12 cellular contexts compared by ENCODE assay signal in genomic region chr14:102182190-102182589, GRCh38. TPM values are rescaled to one million over a fixed set of nuclear protein-coding genes. Genes with fewer than 3 reads are reported as not detected.
A peak's percentile ranks its signal among the peaks of the same experiment; 100 is the strongest.
DNase-seq lines count a peak whose midpoint lies in the region; ATAC-seq and TF ChIP-seq lines count a peak whose summit lies in the region.
"Had no signal": no experiment of that assay in that cellular context is flagged by ENCODE, and none has a peak within 500 bp of the region (broad histone marks: within the 10 kb centered on the region; RNA-seq: fewer than 3 reads in every experiment).

No MANE protein-coding gene starts in this region.

- H3K27me3 ChIP-seq in adipocyte (replicated peaks; ENCODE audit: control insufficient read depth, insufficient read depth, low read length), result no peaks in the 10 kb centered on the region
- H3K27me3 ChIP-seq: testis had no signal

- TF ChIP-seq CTCF in OCI-LY7 (conservative IDR thresholded peaks at IDR 0.05; ENCODE audit: low read length), result no peak

- no peak overlapping the region for H3K4me3 ChIP-seq in adipocyte (ENCODE audit: low read length)
- H3K4me3 ChIP-seq in OCI-LY7 (ENCODE audit: low read depth, low read length, poor library complexity, severe bottlenecking), result no peak overlapping the region
- H3K4me3 ChIP-seq: testis had no signal

- DNase-seq in AG20443 (ENCODE audit: low spot score) (peak; percentile 59), HEK293T (ENCODE audit: extremely low spot score) (no peak), adipocyte (ENCODE audit: low read depth) (peak; percentile 29), kidney tubule cell (ENCODE audit: low spot score) (peak; percentile 78), OCI-LY7 (ENCODE audit: low spot score) (no peak), NCI-H2081 (lab: John Stamatoyannopoulos, UW) (no peak)
- DNase-seq: DND-41; NCI-H774; stimulated activated CD4-positive, alpha-beta T cell treated with anti-CD3 and anti-CD28 coated beads, Interleukin-15, amount 100 ng/mL, for 24 hours; testis had no signal

- BruUV-seq in OCI-LY7 (replicated peaks; lab: Mats Ljungman, UMichigan), result no TSS peak

- H4K20me1 ChIP-seq in OCI-LY7 (ENCODE audit: insufficient read depth, low read length), result peaks cover 22% of the 10 kb centered on the region; the same call in 1 of the 2 replicates

- H3K4me1 ChIP-seq in adipocyte (ENCODE audit: control insufficient read depth, insufficient read depth, low read length) (peaks cover 48% of the 10 kb centered on the region), OCI-LY7 (ENCODE audit: insufficient read depth, low read length, poor library complexity, severe bottlenecking) (peaks cover 25% of the 10 kb centered on the region)

- CTCF ChIA-PET in HEK293T (lab: Yijun Ruan, JAX), result interaction anchor here (0.7 to 1.4 kb wide), 5 partner anchors 11 to 411 kb away, joined by 3 to 6 read pairs (median 4); no protein-coding TSS in a partner anchor
- CTCF ChIA-PET in OCI-LY7 (lab: Charles Lee; ENCODE audit: unreplicated experiment), result no interaction called here

- no peak overlapping the region for H3K9ac ChIP-seq in adipocyte (ENCODE audit: low read length)

- H3K36me3 ChIP-seq in adipocyte (ENCODE audit: control insufficient read depth, insufficient read depth, low read length, severe bottlenecking) (no peaks in the 10 kb centered on the region), OCI-LY7 (ENCODE audit: insufficient read depth, low read length) (peaks cover 4% of the 10 kb centered on the region; the same call in 1 of the 2 replicates)

- no peaks in the 10 kb centered on the region for H3K9me3 ChIP-seq in adipocyte (ENCODE audit: control insufficient read depth, low read length)
- no peaks in the 10 kb centered on the region for H3K9me3 ChIP-seq in OCI-LY7 (ENCODE audit: low read length)
- H3K9me3 ChIP-seq: testis had no signal

- H2AFZ ChIP-seq in OCI-LY7 (ENCODE audit: low read length), result no peak overlapping the region

- POLR2A ChIA-PET in HEK293T (lab: Yijun Ruan, JAX) (no interaction called here), OCI-LY7 (lab: Charles Lee) (interaction anchor here (0.7 kb wide), 1 partner anchor 9 kb away, joined by 3 read pairs; no protein-coding TSS in a partner anchor)

- no peaks in the 10 kb centered on the region for H3K9me2 ChIP-seq in OCI-LY7 (ENCODE audit: insufficient read depth, low read length)

- no peak overlapping the region for H3K4me2 ChIP-seq in OCI-LY7 (ENCODE audit: low read length)

- H3K79me2 ChIP-seq in OCI-LY7 (ENCODE audit: insufficient read depth, low read depth, low read length), result peaks cover 69% of the 10 kb centered on the region; the same call in 1 of the 2 replicates

- intact Hi-C loops in OCI-LY7 (cut with micrococcal nuclease; ENCODE audit: unreplicated experiment), result no loop called here

- no peak overlapping the region for H3K27ac ChIP-seq in OCI-LY7 (ENCODE audit: low read depth, low read length, poor library complexity, severe bottlenecking)
- H3K27ac ChIP-seq: testis had no signal

- ATAC-seq in GM19455 (IDR thresholded peaks at IDR 0.05; ENCODE audit: unreplicated experiment) (no peak), HG02571 (IDR thresholded peaks at IDR 0.05; ENCODE audit: unreplicated experiment) (no peak)

TF ChIP-seq in HEK293T, 16 proteins besides CTCF, POLR2A, EP300 and RAD21:
- TF ChIP-seq FOXK2 (IDR thresholded peaks at IDR 0.05), result no peak
- no peak for TF ChIP-seq TARDBP (IDR thresholded peaks at IDR 0.05)
- TF ChIP-seq L3MBTL2 (conservative IDR thresholded peaks at IDR 0.05), result no peak
- no peak for TF ChIP-seq LEF1 (IDR thresholded peaks at IDR 0.05; ENCODE audit: borderline replicate concordance)
- TF ChIP-seq PKNOX1 (IDR thresholded peaks at IDR 0.05), result 0 out of 2 replicates have a peak, but pooled peaks have one; percentile 9

RNA-seq across cellular contexts. Expression of gene WDR20, which starts 42.5 kb away (rescaled TPM):
- 13.3 and 18.0 TPM in 2 replicates for total RNA-seq in OCI-LY7 (2014; rRNA removed; shearing (Covaris generic))
- 31.0 and 40.6 TPM in 2 replicates for total RNA-seq in OCI-LY7 (2022)

Comparison
In these comparisons a context has a peak if more than half of its experiments do, and no peak if none do; other contexts are left out.
1. DNase-seq: peak in AG20443 (single experiment), adipocyte (single experiment) and kidney tubule cell (single experiment); none in HEK293T (single experiment), OCI-LY7 (single experiment) and NCI-H2081 (0 of 2).